In genomic region chr11:32334822-32335221, GRCh38 we compare ENCODE assay signal across 11 cellular contexts.
DNase-seq lines count a peak whose midpoint lies in the region; ATAC-seq and TF ChIP-seq lines count a peak whose summit lies in the region.
"Had no signal": no experiment of that assay in that cellular context is flagged by ENCODE, and none has a peak within 500 bp of the region (broad histone marks: within the 10 kb centered on the region; RNA-seq: fewer than 3 reads in every experiment).

No MANE protein-coding gene starts in this region.

- no peak overlapping the region for H3K4me3 Mint-ChIP-seq in activated naive CD8-positive, alpha-beta T cell treated with anti-CD3 and anti-CD28 coated beads, Interleukin-2, amount 50 U/mL, for 24 hours
- H3K4me3 Mint-ChIP-seq in neural crest cell = peak overlapping the region; percentile 23

- peaks cover 46% of the 10 kb centered on the region for H3K27me3 Mint-ChIP-seq in activated naive CD8-positive, alpha-beta T cell treated with anti-CD3 and anti-CD28 coated beads, Interleukin-2, amount 50 U/mL, for 24 hours
- H3K27me3 Mint-ChIP-seq in neural crest cell (ENCODE audit: low read depth) = peaks cover 33% of the 10 kb centered on the region

- peak; percentile 55 for ATAC-seq in HG02885 (IDR thresholded peaks at IDR 0.05; ENCODE audit: poor library complexity, unreplicated experiment)
- peak; percentile 37 for ATAC-seq in activated naive CD8-positive, alpha-beta T cell treated with anti-CD3 and anti-CD28 coated beads, Interleukin-2, amount 50 U/mL, for 24 hours
- no peak for ATAC-seq in HG03439 (IDR thresholded peaks at IDR 0.05; ENCODE audit: unreplicated experiment)
- no peak for ATAC-seq in HG02852 (IDR thresholded peaks at IDR 0.05; ENCODE audit: unreplicated experiment)
- ATAC-seq in HG02571 (IDR thresholded peaks at IDR 0.05; ENCODE audit: unreplicated experiment) = no peak
- ATAC-seq: pancreas; stimulated activated effector memory CD8-positive, alpha-beta T cell treated with anti-CD3 and anti-CD28 coated beads, Interleukin-12 subunit alpha, Interleukin-12 subunit beta, amount 100 ng/mL, for 72 hours had no signal

- peak; percentile 47 for DNase-seq in ELF-1 (ENCODE audit: low read depth, low spot score)
- peak; percentile 27 for DNase-seq in activated naive CD8-positive, alpha-beta T cell treated with anti-CD3 and anti-CD28 coated beads, Interleukin-2, amount 50 U/mL, for 24 hours
- no peak for DNase-seq in neural crest cell (ENCODE audit: low read depth, low spot score)
- no peak for DNase-seq in RPMI8226
- DNase-seq: NCI-H510A, pancreas had no signal

- H3K36me3 Mint-ChIP-seq in activated naive CD8-positive, alpha-beta T cell treated with anti-CD3 and anti-CD28 coated beads, Interleukin-2, amount 50 U/mL, for 24 hours (ENCODE audit: low read depth) = no peaks in the 10 kb centered on the region
- peaks cover 4% of the 10 kb centered on the region for H3K36me3 Mint-ChIP-seq in neural crest cell (ENCODE audit: low read depth)
- H3K36me3 Mint-ChIP-seq: stimulated activated effector memory CD8-positive, alpha-beta T cell treated with anti-CD3 and anti-CD28 coated beads, Interleukin-12 subunit alpha, Interleukin-12 subunit beta, amount 100 ng/mL, for 72 hours had no signal

- H3K9me3 Mint-ChIP-seq in activated naive CD8-positive, alpha-beta T cell treated with anti-CD3 and anti-CD28 coated beads, Interleukin-2, amount 50 U/mL, for 24 hours = no peaks in the 10 kb centered on the region
- H3K9me3 Mint-ChIP-seq in neural crest cell = peaks cover 4% of the 10 kb centered on the region
- H3K9me3 Mint-ChIP-seq: stimulated activated effector memory CD8-positive, alpha-beta T cell treated with anti-CD3 and anti-CD28 coated beads, Interleukin-12 subunit alpha, Interleukin-12 subunit beta, amount 100 ng/mL, for 72 hours had no signal

- no peak overlapping the region for H3K27ac Mint-ChIP-seq in activated naive CD8-positive, alpha-beta T cell treated with anti-CD3 and anti-CD28 coated beads, Interleukin-2, amount 50 U/mL, for 24 hours
- no peak overlapping the region for H3K27ac Mint-ChIP-seq in neural crest cell (ENCODE audit: unreplicated experiment)
- H3K27ac Mint-ChIP-seq: stimulated activated effector memory CD8-positive, alpha-beta T cell treated with anti-CD3 and anti-CD28 coated beads, Interleukin-12 subunit alpha, Interleukin-12 subunit beta, amount 100 ng/mL, for 72 hours had no signal

- peaks cover 6% of the 10 kb centered on the region for H3K4me1 Mint-ChIP-seq in activated naive CD8-positive, alpha-beta T cell treated with anti-CD3 and anti-CD28 coated beads, Interleukin-2, amount 50 U/mL, for 24 hours
- peaks cover 17% of the 10 kb centered on the region for H3K4me1 Mint-ChIP-seq in neural crest cell
- H3K4me1 Mint-ChIP-seq: stimulated activated effector memory CD8-positive, alpha-beta T cell treated with anti-CD3 and anti-CD28 coated beads, Interleukin-12 subunit alpha, Interleukin-12 subunit beta, amount 100 ng/mL, for 72 hours had no signal

- peak; percentile 49 for TF ChIP-seq CTCF in neural crest cell (conservative IDR thresholded peaks at IDR 0.05)

Comparison
In these comparisons a context has a peak if more than half of its experiments do, and no peak if none do; other contexts are left out.
1. DNase-seq: peak in ELF-1 (single experiment) and activated naive CD8-positive, alpha-beta T cell treated with anti-CD3 and anti-CD28 coated beads, Interleukin-2, amount 50 U/mL, for 24 hours (single experiment); none in neural crest cell (single experiment) and RPMI8226 (single experiment).
2. ATAC-seq: peak in HG02885 (single experiment) and activated naive CD8-positive, alpha-beta T cell treated with anti-CD3 and anti-CD28 coated beads, Interleukin-2, amount 50 U/mL, for 24 hours (single experiment); none in HG03439 (single experiment), HG02852 (single experiment) and HG02571 (single experiment).